Comparison of ENCODE assay signal across 1 cellular context in the genomic region with DNA sequence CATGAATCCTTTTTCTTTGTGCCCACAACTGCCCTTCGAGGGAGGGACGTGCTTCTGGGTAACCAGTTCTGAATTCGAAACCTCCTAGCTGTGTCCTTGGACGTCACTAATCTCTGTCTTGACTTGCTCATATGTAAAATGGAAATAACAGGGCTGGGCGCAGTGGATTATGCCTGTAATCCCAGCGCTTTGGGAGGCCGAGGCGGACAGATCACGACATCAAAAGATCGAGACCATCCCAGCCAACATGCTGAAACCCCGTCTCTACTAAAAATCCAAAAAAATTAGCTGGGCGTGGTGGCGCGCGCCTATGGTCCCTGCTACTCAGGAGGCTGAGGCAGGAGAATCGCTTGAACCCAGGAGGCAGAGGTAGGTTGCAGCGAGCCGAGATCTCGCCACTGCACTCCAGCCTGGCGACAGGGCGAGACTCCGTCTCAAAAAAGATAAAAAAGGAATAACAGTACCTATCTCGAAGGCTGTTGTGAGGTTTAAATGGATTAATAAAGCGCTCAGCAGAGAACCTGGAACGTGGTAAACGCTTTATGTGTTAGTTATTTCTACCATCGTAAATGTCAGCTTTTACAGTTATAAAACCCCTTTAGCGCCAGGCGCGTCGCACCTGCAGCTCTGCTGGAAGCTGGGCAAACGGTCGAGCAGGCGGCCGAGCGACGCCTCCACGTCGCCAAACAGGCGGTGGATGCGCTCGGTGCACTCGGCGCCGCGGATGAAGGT.
TF ChIP-seq lines count a peak whose summit lies in the region.

No MANE protein-coding gene starts in this region.

TF ChIP-seq in A549, 52 proteins besides CTCF, POLR2A, EP300 and RAD21 (continued from another document):
- TF ChIP-seq REST (IDR thresholded peaks at IDR 0.05), result no peak
- no peak for TF ChIP-seq CHD2 (IDR thresholded peaks at IDR 0.05; ENCODE audit: low read length, partially characterized antibody)
- TF ChIP-seq BCL3 (IDR thresholded peaks at IDR 0.05), result no peak
- no peak for TF ChIP-seq PHF8 (IDR thresholded peaks at IDR 0.05; ENCODE audit: borderline replicate concordance, low read depth)
- no peak for TF ChIP-seq HEYL (CRISPR knock-in tag; IDR thresholded peaks at IDR 0.05)
- TF ChIP-seq, protein P1, sequence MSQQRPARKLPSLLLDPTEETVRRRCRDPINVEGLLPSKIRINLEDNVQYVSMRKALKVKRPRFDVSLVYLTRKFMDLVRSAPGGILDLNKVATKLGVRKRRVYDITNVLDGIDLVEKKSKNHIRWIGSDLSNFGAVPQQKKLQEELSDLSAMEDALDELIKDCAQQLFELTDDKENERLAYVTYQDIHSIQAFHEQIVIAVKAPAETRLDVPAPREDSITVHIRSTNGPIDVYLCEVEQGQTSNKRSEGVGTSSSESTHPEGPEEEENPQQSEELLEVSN (IDR thresholded peaks at IDR 0.05; ENCODE audit: borderline replicate concordance, low read depth), result no peak
- no peak for TF ChIP-seq SMC3 (IDR thresholded peaks at IDR 0.05)
- TF ChIP-seq, protein P2, sequence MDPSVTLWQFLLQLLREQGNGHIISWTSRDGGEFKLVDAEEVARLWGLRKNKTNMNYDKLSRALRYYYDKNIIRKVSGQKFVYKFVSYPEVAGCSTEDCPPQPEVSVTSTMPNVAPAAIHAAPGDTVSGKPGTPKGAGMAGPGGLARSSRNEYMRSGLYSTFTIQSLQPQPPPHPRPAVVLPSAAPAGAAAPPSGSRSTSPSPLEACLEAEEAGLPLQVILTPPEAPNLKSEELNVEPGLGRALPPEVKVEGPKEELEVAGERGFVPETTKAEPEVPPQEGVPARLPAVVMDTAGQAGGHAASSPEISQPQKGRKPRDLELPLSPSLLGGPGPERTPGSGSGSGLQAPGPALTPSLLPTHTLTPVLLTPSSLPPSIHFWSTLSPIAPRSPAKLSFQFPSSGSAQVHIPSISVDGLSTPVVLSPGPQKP (IDR thresholded peaks at IDR 0.05; ENCODE audit: low read depth, low read length), result no peak
TF ChIP-seq in A549: peak in this region for 0.
